Comparison of ENCODE assay signal across 8 cellular contexts in genomic region chr3:47115524-47115923, GRCh38. TPM values are rescaled to one million over a fixed set of nuclear protein-coding genes. Genes with fewer than 3 reads are reported as not detected.
DNase-seq lines count a peak whose midpoint lies in the region; ATAC-seq, FAIRE-seq and TF ChIP-seq lines count a peak whose summit lies in the region.
"Not testable (repeated sequence)": the region's sequence is repeated elsewhere in the genome, so short reads cannot be mapped to it uniquely, and the experiment has no call there.

No MANE protein-coding gene starts in this region.

- 0 out of 2 replicates have a peak overlapping the region, but pooled peaks have one; percentile 88 for H3K27ac Mint-ChIP-seq in HFFc6
- H3K27ac Mint-ChIP-seq in T-helper 17 cell = peak overlapping the region; percentile 21
- H3K27ac Mint-ChIP-seq in astrocyte (ENCODE audit: unreplicated experiment) = peak overlapping the region; percentile 62

- peaks cover 47% of the 10 kb centered on the region for H3F3A ChIP-seq in GM23248 (ENCODE audit: insufficient read depth)

- peaks cover 86% of the 10 kb centered on the region for H3K4me1 Mint-ChIP-seq in HFFc6 (ENCODE audit: low read depth)
- peaks cover 21% of the 10 kb centered on the region for H3K4me1 Mint-ChIP-seq in T-helper 17 cell
- peaks cover 34% of the 10 kb centered on the region for H3K4me1 Mint-ChIP-seq in astrocyte (ENCODE audit: low read depth, unreplicated experiment)

- not testable (repeated sequence) for H3K9me3 Mint-ChIP-seq in HFFc6; astrocyte (ENCODE audit: unreplicated experiment)

- H3K4me2 ChIP-seq in GM23248 (ENCODE audit: unreplicated experiment) (peak overlapping the region; percentile 71), keratinocyte (ENCODE audit: control insufficient read depth, extremely low read depth, insufficient read depth, low read depth, low read length) (peak overlapping the region; percentile 84)
- H3K4me2 ChIP-seq in Karpas-422 (ENCODE audit: low read depth, low read length, poor library complexity, severe bottlenecking); astrocyte (ENCODE audit: low read length); mammary epithelial cell (ENCODE audit: insufficient read depth, low read depth, low read length): not testable (repeated sequence)

- not testable (repeated sequence) for TF ChIP-seq CTCF in HFFc6 (IDR thresholded peaks at IDR 0.05); astrocyte (IDR thresholded peaks at IDR 0.05; ENCODE audit: insufficient read depth, low read depth, low read length); mammary epithelial cell (conservative IDR thresholded peaks at IDR 0.05 in 1 of 2, IDR thresholded peaks at IDR 0.05 in 1 of 2; ENCODE audit: extremely low read depth in 1 of 2, insufficient read depth in 1 of 2, low read depth in 1 of 2, low read length in 2 of 2); foreskin keratinocyte (conservative IDR thresholded peaks at IDR 0.05); keratinocyte (optimal IDR thresholded peaks at IDR 0.05 in 1 of 3, IDR thresholded peaks at IDR 0.05 in 1 of 3, conservative IDR thresholded peaks at IDR 0.05 in 1 of 3; ENCODE audit: extremely low read depth in 1 of 3, insufficient read depth in 2 of 3, low read length in 3 of 3)

- peak overlapping the region; percentile 77 for H3K27ac ChIP-seq in GM23248
- peak overlapping the region; percentile 37 for H3K27ac ChIP-seq in Karpas-422 (ENCODE audit: low read length)
- H3K27ac ChIP-seq in astrocyte (ENCODE audit: low read depth, low read length) = peak overlapping the region; percentile 96
- H3K27ac ChIP-seq in mammary epithelial cell (ENCODE audit: insufficient read depth, low read depth, low read length) = peak overlapping the region; percentile 87
- H3K27ac ChIP-seq in foreskin keratinocyte = peak overlapping the region; percentile 20
- H3K27ac ChIP-seq in keratinocyte (ENCODE audit: control insufficient read depth, insufficient read depth, low read length) = peak overlapping the region; percentile 90

- H3K4me1 ChIP-seq in GM23248 (ENCODE audit: insufficient read depth) (peaks cover 46% of the 10 kb centered on the region), Karpas-422 (ENCODE audit: low read length) (peaks cover 42% of the 10 kb centered on the region), astrocyte (ENCODE audit: insufficient read depth, low read length) (peaks cover 26% of the 10 kb centered on the region), mammary epithelial cell (ENCODE audit: insufficient read depth, low read length) (peaks cover 23% of the 10 kb centered on the region), foreskin keratinocyte (peaks cover 42% of the 10 kb centered on the region), keratinocyte (ENCODE audit: control insufficient read depth, extremely low read depth, insufficient read depth, low read length) (peaks cover 52% of the 10 kb centered on the region)

- H3K9me2 ChIP-seq in GM23248 (ENCODE audit: insufficient read depth); Karpas-422 (replicated peaks; ENCODE audit: insufficient read depth, low read length): not testable (repeated sequence)

- dilution Hi-C loops in mammary epithelial cell (cut with HindIII; ENCODE audit: low sequenced_read_pairs) = loop anchor here (5.0 kb wide), 1 partner anchor 48 kb away; no protein-coding TSS in a partner anchor
- dilution Hi-C loops in keratinocyte (cut with MboI; ENCODE audit: extremely low pct_ligation_motif_present, low sequenced_read_pairs) = not testable (repeated sequence)

- intact Hi-C loops in mammary epithelial cell (cut with micrococcal nuclease) = not testable (repeated sequence)

- DNase-seq in GM23248; HFFc6; Karpas-422; T-helper 17 cell; astrocyte (ENCODE audit: low read depth); mammary epithelial cell; foreskin keratinocyte; keratinocyte (ENCODE audit: low read depth, low spot score): not testable (repeated sequence)

- H3K27me3 ChIP-seq in GM23248 (replicated peaks; ENCODE audit: insufficient read depth); Karpas-422 (ENCODE audit: low read length); astrocyte (ENCODE audit: insufficient read depth, low read length); mammary epithelial cell (ENCODE audit: insufficient read depth, low read length); foreskin keratinocyte; keratinocyte (ENCODE audit: control insufficient read depth, extremely low read depth, insufficient read depth, low read length): not testable (repeated sequence)

- H3K36me3 Mint-ChIP-seq in HFFc6 (ENCODE audit: low read depth) (peaks cover 61% of the 10 kb centered on the region), astrocyte (ENCODE audit: low read depth, unreplicated experiment) (peaks cover 22% of the 10 kb centered on the region)
- not testable (repeated sequence) for H3K36me3 Mint-ChIP-seq in T-helper 17 cell (ENCODE audit: low read depth)

- not testable (repeated sequence) for H2AFZ ChIP-seq in GM23248; Karpas-422 (ENCODE audit: low read length); astrocyte (ENCODE audit: low read depth, low read length); mammary epithelial cell (ENCODE audit: low read depth, low read length); keratinocyte (ENCODE audit: control insufficient read depth, low read length)

- peaks cover 31% of the 10 kb centered on the region for H3K36me3 ChIP-seq in GM23248 (ENCODE audit: low read depth)
- peaks cover 60% of the 10 kb centered on the region for H3K36me3 ChIP-seq in Karpas-422 (ENCODE audit: insufficient read depth, low read length)
- not testable (repeated sequence) for H3K36me3 ChIP-seq in astrocyte (ENCODE audit: insufficient read depth, low read length)
- H3K36me3 ChIP-seq in mammary epithelial cell (ENCODE audit: insufficient read depth, low read length) = peaks cover 16% of the 10 kb centered on the region
- peaks cover 6 to 13% of the 10 kb centered on the region in 2 experiments for H3K36me3 ChIP-seq in keratinocyte (ENCODE audit: control insufficient read depth in 2 of 2, extremely low read depth in 1 of 2, insufficient read depth in 2 of 2, low read length in 2 of 2)

- CTCF ChIA-PET in mammary epithelial cell (lab: Charles Lee; ENCODE audit: low non-redundant PET) = interaction anchor here (0.7 kb wide), 1 partner anchor 687 kb away, joined by 4 read pairs; no protein-coding TSS in a partner anchor

- not testable (repeated sequence) for H3K27me3 Mint-ChIP-seq in HFFc6 (ENCODE audit: insufficient read depth); T-helper 17 cell; astrocyte (ENCODE audit: low read depth, unreplicated experiment)

- H3K9ac ChIP-seq in GM23248; Karpas-422 (ENCODE audit: low read length); astrocyte (ENCODE audit: low read length); mammary epithelial cell (ENCODE audit: insufficient read depth, low read length); keratinocyte (ENCODE audit: control insufficient read depth, extremely low read depth, insufficient read depth, low read length): not testable (repeated sequence)

- WGBS in GM23248 (ENCODE audit: low coverage in 1 of 2, low lambda C conversion rate in 2 of 2, missing lambda C conversion rate in 2 of 2), 2 experiments = 98 to 99% methylated on average over 2 of the region's 2 CpGs
- 100% methylated on average over 1 of the region's 2 CpGs for WGBS in mammary epithelial cell (ENCODE audit: low coverage, missing lambda C conversion rate)

- H3K79me2 ChIP-seq in GM23248 (ENCODE audit: insufficient read depth) (peaks cover 77% of the 10 kb centered on the region), Karpas-422 (ENCODE audit: low read length) (peaks cover 78% of the 10 kb centered on the region), astrocyte (ENCODE audit: insufficient read depth, low read length) (peaks cover 48% of the 10 kb centered on the region), mammary epithelial cell (ENCODE audit: insufficient read depth, low read length) (peaks cover 25% of the 10 kb centered on the region), keratinocyte (ENCODE audit: control insufficient read depth, insufficient read depth, low read length) (peaks cover 23% of the 10 kb centered on the region)

- H3K9me3 ChIP-seq in GM23248 (ENCODE audit: low read depth); Karpas-422 (ENCODE audit: low read length); T-helper 17 cell (ENCODE audit: control insufficient read depth, low read length, poor library complexity, severe bottlenecking); astrocyte (ENCODE audit: insufficient read depth, low read depth, low read length); mammary epithelial cell (replicated peaks; ENCODE audit: insufficient read depth, low read length); keratinocyte (ENCODE audit: control insufficient read depth, low read depth, low read length): not testable (repeated sequence)

- H3K9me1 ChIP-seq in keratinocyte (ENCODE audit: control insufficient read depth, extremely low read depth, insufficient read depth, low read length) = not testable (repeated sequence)

- not testable (repeated sequence) for H3K4me3 ChIP-seq in GM23248; Karpas-422 (ENCODE audit: low read length); astrocyte (ENCODE audit: insufficient read depth, low read depth, low read length); mammary epithelial cell (replicated peaks in 1 of 3; ENCODE audit: insufficient read depth in 1 of 3, low read depth in 2 of 3, low read length in 3 of 3); keratinocyte (ENCODE audit: control insufficient read depth in 2 of 3, extremely low read depth in 1 of 3, insufficient read depth in 2 of 3, low read depth in 1 of 3, low read length in 3 of 3)

- BruUV-seq in mammary epithelial cell (replicated peaks; lab: Mats Ljungman, UMichigan) = not testable (repeated sequence)

- not testable (repeated sequence) for H4K20me1 ChIP-seq in GM23248 (ENCODE audit: insufficient read depth); Karpas-422 (ENCODE audit: insufficient read depth, low read depth, low read length); astrocyte (ENCODE audit: insufficient read depth, low read length); mammary epithelial cell (ENCODE audit: insufficient read depth, low read length); keratinocyte (ENCODE audit: control insufficient read depth, extremely low read depth, insufficient read depth, low read length)

- not testable (repeated sequence) for H3K4me3 Mint-ChIP-seq in HFFc6; T-helper 17 cell; astrocyte (ENCODE audit: unreplicated experiment)

- not testable (repeated sequence) for ATAC-seq in T-helper 17 cell, foreskin keratinocyte

- not testable (repeated sequence) for FAIRE-seq in astrocyte (lab: Jason Lieb, UNC); keratinocyte (lab: Jason Lieb, UNC)

- in situ Hi-C loops in GM23248 (cut with MboI); mammary epithelial cell (cut with MboI; ENCODE audit: low sequenced_read_pairs in 2 of 2): not testable (repeated sequence)

RNA-seq across cellular contexts. Expression of gene SETD2, which starts 48.4 kb away (rescaled TPM):
- total RNA-seq in GM23248 (2014; rRNA removed; shearing (Covaris generic)) = 17.7 and 24.0 TPM in 2 replicates
- 14.9 and 16.2 TPM in 2 replicates for polyA plus RNA-seq in GM23248 (2016; fragmentation: Nextera tagmentation; extraction: Ambion mirVana)
- total RNA-seq in HFFc6 (2021; fragmentation: NEBNext Ultra II Directional; extraction: Animal tissue kit (Norgen Biotek cat#: 25700)) = 10 to 100 TPM; 26.7 to 33.7 (median 30.8) TPM
- 56.2 and 60.2 TPM in 2 replicates for total RNA-seq in Karpas-422 (2014; rRNA removed; shearing (Covaris generic); ENCODE audit: low replicate concordance)
- total RNA-seq in T-helper 17 cell = 10 to 100 TPM; 76.1 to 86.9 TPM
- 41.4 and 46.5 TPM in 2 replicates for total RNA-seq in astrocyte
- 10 to 100 TPM; 27.7 to 36.5 TPM for total RNA-seq in mammary epithelial cell
- polyA plus RNA-seq in mammary epithelial cell = 12.2 TPM
- polyA minus RNA-seq in mammary epithelial cell = 48.1 TPM
- total RNA-seq in foreskin keratinocyte = 36.1 and 41.3 TPM in 2 replicates
- 6.7 and 8.7 TPM in 2 replicates for polyA plus RNA-seq in foreskin keratinocyte
- polyA plus RNA-seq in keratinocyte = 15.6 to 23.3 TPM (median 21.5 TPM) in 3 replicates
- 56.3 TPM for polyA plus RNA-seq in keratinocyte (2011; ENCODE audit: low read depth)
- 13.2 and 18.5 TPM in 2 replicates for polyA plus RNA-seq in keratinocyte (2011; cell fraction: cytosol; rRNA removed)
- 36.1 and 42.4 TPM in 2 replicates for polyA plus RNA-seq in keratinocyte (2011; cell fraction: nucleus; rRNA removed)
- polyA plus RNA-seq in keratinocyte (2012; ENCODE audit: low replicate concordance) = 16.9 and 20.7 TPM in 2 replicates
- polyA minus RNA-seq in keratinocyte = 16.7 to 45.9 TPM (median 27.2 TPM) in 3 replicates
- polyA minus RNA-seq in keratinocyte (2011; cell fraction: cytosol; rRNA and poly(A)+ RNA removed) = 15.5 TPM
- 37.6 and 71.7 TPM in 2 replicates for polyA minus RNA-seq in keratinocyte (2011; cell fraction: nucleus; rRNA and poly(A)+ RNA removed)

Comparison
In these comparisons a context has a peak if more than half of its experiments do, and no peak if none do; other contexts are left out.
1. H3K27ac ChIP-seq: peak in every context shown above with its lines; median percentile 96 in astrocyte; 90 in keratinocyte; 87 in mammary epithelial cell; 77 in GM23248; 37 in Karpas-422; 20 in foreskin keratinocyte.
2. H3K27ac Mint-ChIP-seq: peak in every context shown above with its lines; median percentile 88 in HFFc6; 62 in astrocyte; 21 in T-helper 17 cell.